In the genomic region with DNA sequence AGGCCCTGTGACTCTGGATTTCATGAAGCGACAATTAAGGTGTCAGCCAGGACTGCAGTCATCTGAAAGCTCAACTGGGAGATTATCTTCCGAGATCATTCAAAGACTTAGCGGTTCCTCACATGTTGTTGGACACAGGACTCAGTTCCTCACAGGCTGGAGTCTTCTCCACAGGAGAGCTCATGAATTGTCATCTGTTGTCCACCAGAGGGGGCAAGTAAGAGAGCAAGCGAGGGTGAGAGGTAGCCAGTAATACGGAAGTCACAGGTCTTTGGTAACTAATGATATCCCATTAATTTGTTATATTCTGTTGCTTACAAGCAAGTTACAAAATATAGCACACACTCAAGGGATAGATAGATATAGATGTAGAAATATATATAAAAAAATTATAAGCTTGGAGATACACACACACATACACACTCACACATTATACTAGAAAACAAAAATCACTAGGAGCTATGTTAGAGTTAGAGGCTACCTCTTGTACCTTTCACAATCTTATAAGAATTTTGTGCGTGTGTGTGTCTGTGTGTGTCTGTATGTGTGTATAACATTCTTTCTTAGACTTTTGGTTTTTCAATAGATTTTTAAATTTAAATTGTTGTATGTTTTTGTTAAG, we compare ENCODE assay signal across 8 cellular contexts.
DNase-seq lines count a peak whose midpoint lies in the region; ATAC-seq, FAIRE-seq and TF ChIP-seq lines count a peak whose summit lies in the region.

No MANE protein-coding gene starts in this region.

- H3K4me3 ChIP-seq in NT2/D1 (ENCODE audit: insufficient read length, low read depth), result no peak overlapping the region
- H3K4me3 ChIP-seq in small intestine (ENCODE audit: low read depth in 1 of 2, low read length in 2 of 2), result no peak overlapping the region
- no peak overlapping the region for H3K4me3 ChIP-seq in tibial nerve

- H3K4me1 ChIP-seq in NT2/D1 (ENCODE audit: insufficient read depth, insufficient read length), result no peaks in the 10 kb centered on the region
- H3K4me1 ChIP-seq in small intestine (ENCODE audit: control insufficient read depth in 2 of 2, insufficient read depth in 1 of 2, low read depth in 1 of 2, low read length in 1 of 2), result no peaks in the 10 kb centered on the region
- no peaks in the 10 kb centered on the region for H3K4me1 ChIP-seq in tibial nerve

- 33 to 49% (median 42%) methylated on average over 6 of the region's 6 CpGs for WGBS in small intestine, 3 donors
- 57 to 58% methylated on average over 6 of the region's 6 CpGs for WGBS in tibial nerve, 2 donors

- FAIRE-seq in small intestine (lab: Jason Lieb, UNC), result no peak

- no peak for TF ChIP-seq CTCF in tibial nerve (IDR thresholded peaks at IDR 0.05)

- no peak for TF ChIP-seq POLR2A in tibial nerve (IDR thresholded peaks at IDR 0.05)

- DNase-seq in DMS53 (lab: John Stamatoyannopoulos, UW) (peak; percentile 91), NT2/D1 (ENCODE audit: low read depth, low spot score) (peak; percentile 72), epithelial cell of prostate (ENCODE audit: low read depth, low spot score) (peak; percentile 14), small intestine (peak; percentile 37), tibial nerve (ENCODE audit: low spot score in 2 of 2) (no peak)
- DNase-seq in activated CD4-positive, alpha-beta T cell treated with anti-CD3 and anti-CD28 coated beads, Interleukin-2, amount 50 U/mL, for 4 hours, result no peak

- H3K27me3 ChIP-seq in NT2/D1 (ENCODE audit: insufficient read depth, insufficient read length) (no peaks in the 10 kb centered on the region), small intestine (ENCODE audit: control insufficient read depth in 2 of 2, insufficient read depth in 2 of 2, low read length in 2 of 2) (no peaks in the 10 kb centered on the region), tibial nerve (no peaks in the 10 kb centered on the region)

- H3K9ac ChIP-seq in NT2/D1 (ENCODE audit: insufficient read length, low read depth), result no peak overlapping the region

- peak; percentile 96 for ATAC-seq in GM19397 (IDR thresholded peaks at IDR 0.05; ENCODE audit: unreplicated experiment)
- ATAC-seq in HG03378 (IDR thresholded peaks at IDR 0.05; ENCODE audit: unreplicated experiment), result peak; percentile 97

- H3K27ac ChIP-seq in epithelial cell of prostate, result no peak overlapping the region
- H3K27ac ChIP-seq in small intestine (ENCODE audit: low read depth in 1 of 2, low read length in 1 of 2), result no peak overlapping the region
- H3K27ac ChIP-seq in tibial nerve, result no peak overlapping the region

- no peak for TF ChIP-seq EP300 in tibial nerve (IDR thresholded peaks at IDR 0.05)

- H3K9me3 ChIP-seq in NT2/D1 (ENCODE audit: insufficient read depth, low read length), result peaks cover 12% of the 10 kb centered on the region; the same call in 1 of the 2 replicates
- no peaks in the 10 kb centered on the region for H3K9me3 ChIP-seq in small intestine (ENCODE audit: control insufficient read depth, low read depth)
- H3K9me3 ChIP-seq in tibial nerve, result no peaks in the 10 kb centered on the region

- H3K36me3 ChIP-seq in NT2/D1 (ENCODE audit: insufficient read depth, insufficient read length, low read length), result no peaks in the 10 kb centered on the region
- H3K36me3 ChIP-seq in small intestine (ENCODE audit: control insufficient read depth in 2 of 2, insufficient read depth in 2 of 2, low read length in 2 of 2), result no peaks in the 10 kb centered on the region
- H3K36me3 ChIP-seq in tibial nerve, result no peaks in the 10 kb centered on the region

Comparison
In these comparisons a context has a peak if more than half of its experiments do, and no peak if none do; other contexts are left out.
1. DNase-seq: peak in DMS53 (single experiment), NT2/D1 (single experiment), epithelial cell of prostate (single experiment) and small intestine (single experiment); none in activated CD4-positive, alpha-beta T cell treated with anti-CD3 and anti-CD28 coated beads, Interleukin-2, amount 50 U/mL, for 4 hours (0 of 2) and tibial nerve (0 of 2).